10 cellular contexts compared by ENCODE assay signal in genomic region chr18:51890762-51891161, GRCh38.
DNase-seq lines count a peak whose midpoint lies in the region; ATAC-seq and TF ChIP-seq lines count a peak whose summit lies in the region.
"Had no signal": no experiment of that assay in that cellular context is flagged by ENCODE, and none has a peak within 500 bp of the region (broad histone marks: within the 10 kb centered on the region; RNA-seq: fewer than 3 reads in every experiment).

No MANE protein-coding gene starts in this region.

- no peak for ATAC-seq in HG03378 (IDR thresholded peaks at IDR 0.05; ENCODE audit: unreplicated experiment)

- intact Hi-C loops in prostate gland (cut with DNase I) (no loop called here), ovary (cut with DNase I) (no loop called here)

- no peak for TF ChIP-seq POLR2A in prostate gland (IDR thresholded peaks at IDR 0.05)
- TF ChIP-seq POLR2A in ovary (IDR thresholded peaks at IDR 0.05), result no peak

- H3K4me1 ChIP-seq in prostate gland (replicated peaks) (no peaks in the 10 kb centered on the region), ovary (ENCODE audit: insufficient read depth) (no peaks in the 10 kb centered on the region)

- WGBS in prostate gland, result 29% methylated on average over 3 of the region's 3 CpGs
- WGBS in ovary, 3 donors, result 21 to 44% (median 25%) methylated on average over 3 of the region's 3 CpGs

- peaks cover 4% of the 10 kb centered on the region for H3K9me3 Mint-ChIP-seq in activated CD4-positive, alpha-beta T cell treated with anti-CD3 and anti-CD28 coated beads, Interleukin-2, amount 10 ng/mL, durations not matched to agents 7 days and 5 days

- no peaks in the 10 kb centered on the region for H3K27me3 Mint-ChIP-seq in activated CD4-positive, alpha-beta T cell treated with anti-CD3 and anti-CD28 coated beads, Interleukin-2, amount 10 ng/mL, durations not matched to agents 7 days and 5 days

- CTCF ChIA-PET in activated CD4-positive, alpha-beta T cell treated with anti-CD3 and anti-CD28 coated beads, Interleukin-2, amount 10 ng/mL, durations not matched to agents 7 days and 5 days (lab: Charles Lee), result no interaction called here

- H3K4me3 Mint-ChIP-seq in activated CD4-positive, alpha-beta T cell treated with anti-CD3 and anti-CD28 coated beads, Interleukin-2, amount 10 ng/mL, durations not matched to agents 7 days and 5 days, result no peak overlapping the region
- H3K4me3 Mint-ChIP-seq: activated naive CD4-positive, alpha-beta T cell treated with anti-CD3 and anti-CD28 coated beads for 36 hours had no signal

- H3K27me3 ChIP-seq in prostate gland (replicated peaks; ENCODE audit: insufficient read depth) (no peaks in the 10 kb centered on the region), ovary (no peaks in the 10 kb centered on the region)

- H3K27ac ChIP-seq in prostate gland (no peak overlapping the region), ovary (no peak overlapping the region)

- H3K4me1 Mint-ChIP-seq in activated CD4-positive, alpha-beta T cell treated with anti-CD3 and anti-CD28 coated beads, Interleukin-2, amount 10 ng/mL, durations not matched to agents 7 days and 5 days, result no peaks in the 10 kb centered on the region

- DNase-seq in H4 (ENCODE audit: low spot score) (peak; percentile 94), NCI-H2107 (lab: John Stamatoyannopoulos, UW) (peak; percentile 2), astrocyte of the hippocampus (ENCODE audit: low read depth, low spot score) (peak; percentile 57), prostate gland (ENCODE audit: low spot score) (peak; percentile 28), ovary (no peak), GOT3 (lab: John Stamatoyannopoulos, UW) (no peak)
- DNase-seq in activated CD4-positive, alpha-beta T cell treated with anti-CD3 and anti-CD28 coated beads, Interleukin-2, amount 10 ng/mL, durations not matched to agents 7 days and 5 days, result no peak
- DNase-seq: activated naive CD4-positive, alpha-beta T cell treated with anti-CD3 and anti-CD28 coated beads for 36 hours; DND-41 had no signal

- H3K36me3 ChIP-seq in prostate gland (no peaks in the 10 kb centered on the region), ovary (no peaks in the 10 kb centered on the region)

- H3K36me3 Mint-ChIP-seq in activated CD4-positive, alpha-beta T cell treated with anti-CD3 and anti-CD28 coated beads, Interleukin-2, amount 10 ng/mL, durations not matched to agents 7 days and 5 days (ENCODE audit: low read depth), result no peaks in the 10 kb centered on the region

- POLR2A ChIA-PET in activated CD4-positive, alpha-beta T cell treated with anti-CD3 and anti-CD28 coated beads, Interleukin-2, amount 10 ng/mL, durations not matched to agents 7 days and 5 days (lab: Charles Lee), result no interaction called here

- H3K4me3 ChIP-seq in prostate gland (no peak overlapping the region), ovary (no peak overlapping the region)

- TF ChIP-seq CTCF in prostate gland (IDR thresholded peaks at IDR 0.05), result no peak
- TF ChIP-seq CTCF in ovary (IDR thresholded peaks at IDR 0.05), result no peak

- H3K9me3 ChIP-seq in prostate gland (no peaks in the 10 kb centered on the region), ovary (no peaks in the 10 kb centered on the region)

- TF ChIP-seq EP300 in ovary (IDR thresholded peaks at IDR 0.05), result no peak

- no peak overlapping the region for H3K27ac Mint-ChIP-seq in activated CD4-positive, alpha-beta T cell treated with anti-CD3 and anti-CD28 coated beads, Interleukin-2, amount 10 ng/mL, durations not matched to agents 7 days and 5 days
- H3K27ac Mint-ChIP-seq: activated naive CD4-positive, alpha-beta T cell treated with anti-CD3 and anti-CD28 coated beads for 36 hours had no signal

Comparison
In these comparisons a context has a peak if more than half of its experiments do, and no peak if none do; other contexts are left out.
1. DNase-seq: peak in H4 (single experiment), NCI-H2107 (single experiment), astrocyte of the hippocampus (single experiment) and prostate gland (single experiment); none in activated CD4-positive, alpha-beta T cell treated with anti-CD3 and anti-CD28 coated beads, Interleukin-2, amount 10 ng/mL, durations not matched to agents 7 days and 5 days (single experiment), ovary (0 of 5) and GOT3 (single experiment).